Comparison of ENCODE assay signal across 10 cellular contexts in genomic region chr2:37688771-37689468, GRCh38. TPM values are rescaled to one million over a fixed set of nuclear protein-coding genes. Genes with fewer than 3 reads are reported as not detected.
A peak's percentile ranks its signal among the peaks of the same experiment; 100 is the strongest.
DNase-seq lines count a peak whose midpoint lies in the region; ATAC-seq, FAIRE-seq and TF ChIP-seq lines count a peak whose summit lies in the region.
"Had no signal": no experiment of that assay in that cellular context is flagged by ENCODE, and none has a peak within 500 bp of the region (broad histone marks: within the 10 kb centered on the region; RNA-seq: fewer than 3 reads in every experiment).

No MANE protein-coding gene starts in this region.

- H3K9me3 Mint-ChIP-seq in natural killer cell, result no peaks in the 10 kb centered on the region

- peak; percentile 80 for DNase-seq in AG09319 (ENCODE audit: extremely low read depth, low read depth)
- peak; percentile 97 for DNase-seq in RCC 7860 (ENCODE audit: low spot score)
- peak; percentile 93 to 94 for DNase-seq in fibroblast of lung (ENCODE audit: low read depth in 2 of 2)
- DNase-seq in natural killer cell, result no peak
- DNase-seq in germinal center (ENCODE audit: low spot score), result no peak
- DNase-seq in globus pallidus (ENCODE audit: low spot score), result no peak

- H3K9me3 ChIP-seq in fibroblast of lung (ENCODE audit: control insufficient read depth, insufficient read depth, low read depth, low read length) (no peaks in the 10 kb centered on the region), neuron (ENCODE audit: low read length) (no peaks in the 10 kb centered on the region)

- TF ChIP-seq CTCF in AG09319 (IDR thresholded peaks at IDR 0.05; ENCODE audit: low read depth, low read length) (no peak), fibroblast of lung (conservative IDR thresholded peaks at IDR 0.05 in 1 of 2, IDR thresholded peaks at IDR 0.05 in 1 of 2; ENCODE audit: low read depth in 1 of 2, low read length in 2 of 2) (no peak), natural killer cell (IDR thresholded peaks at IDR 0.05) (no peak)

- no peaks in the 10 kb centered on the region for H3K79me2 ChIP-seq in fibroblast of lung (ENCODE audit: control insufficient read depth, insufficient read depth, low read length)

- H3K27ac ChIP-seq in fibroblast of lung (ENCODE audit: insufficient read depth, low read length), result peak overlapping the region; percentile 67
- H3K27ac ChIP-seq: C4-2B had no signal

- peaks cover 2% of the 10 kb centered on the region for H3K36me3 Mint-ChIP-seq in natural killer cell

- H3K36me3 ChIP-seq in fibroblast of lung (ENCODE audit: control insufficient read depth, insufficient read depth, low read length) (no peaks in the 10 kb centered on the region), neuron (ENCODE audit: insufficient read depth, low read length) (no peaks in the 10 kb centered on the region)

- H2AFZ ChIP-seq in fibroblast of lung (ENCODE audit: low read length), result no peak overlapping the region
- H2AFZ ChIP-seq in neuron (ENCODE audit: low read depth, low read length), result peak overlapping the region; percentile 21

- no peak overlapping the region for H3K27ac Mint-ChIP-seq in natural killer cell
- H3K27ac Mint-ChIP-seq: dendritic cell treated with granulocyte-macrophage colony-stimulating factor and Interleukin-4, amounts not matched to agents 40 ng/mL and 50 ng/mL, for 4 days had no signal

- no peak overlapping the region for H3K4me3 Mint-ChIP-seq in natural killer cell
- H3K4me3 Mint-ChIP-seq: dendritic cell treated with granulocyte-macrophage colony-stimulating factor and Interleukin-4, amounts not matched to agents 40 ng/mL and 50 ng/mL, for 4 days had no signal

- H3K9ac ChIP-seq in fibroblast of lung (ENCODE audit: insufficient read depth, low read length), result no peak overlapping the region

- ATAC-seq in GM18873 (IDR thresholded peaks at IDR 0.05; ENCODE audit: low FRiP score, unreplicated experiment) (no peak), natural killer cell (no peak)

- intact Hi-C loops in natural killer cell (cut with micrococcal nuclease), result no loop called here

- peaks cover 12 to 13% of the 10 kb centered on the region in 2 donors for H3K4me1 Mint-ChIP-seq in natural killer cell

- H3K4me2 ChIP-seq in fibroblast of lung (ENCODE audit: extremely low read depth, insufficient read depth, low read length), result no peak overlapping the region

- H3K4me3 ChIP-seq in fibroblast of lung (replicated peaks in 1 of 4; ENCODE audit: control extremely low read depth in 1 of 4, insufficient read depth in 1 of 4, low read depth in 3 of 4, low read length in 4 of 4), result no peak overlapping the region
- H3K4me3 ChIP-seq in neuron (ENCODE audit: low read length), result no peak overlapping the region

- FAIRE-seq in RCC 7860 (lab: Jason Lieb, UNC), result peak; percentile 90

- no peaks in the 10 kb centered on the region for H4K20me1 ChIP-seq in fibroblast of lung (ENCODE audit: control insufficient read depth, extremely low read depth, insufficient read depth, low read length)

- no peaks in the 10 kb centered on the region for H3K27me3 ChIP-seq in fibroblast of lung (ENCODE audit: control insufficient read depth, insufficient read depth, low read length)
- H3K27me3 ChIP-seq in neuron (ENCODE audit: insufficient read depth, low read length), result no peaks in the 10 kb centered on the region

- H3K27me3 Mint-ChIP-seq in natural killer cell (ENCODE audit: low read depth in 2 of 2), result no peaks in the 10 kb centered on the region
- H3K27me3 Mint-ChIP-seq: dendritic cell treated with granulocyte-macrophage colony-stimulating factor and Interleukin-4, amounts not matched to agents 40 ng/mL and 50 ng/mL, for 4 days had no signal

- H3K4me1 ChIP-seq in fibroblast of lung (ENCODE audit: control insufficient read depth, extremely low read depth, insufficient read depth, low read length) (peaks cover 14% of the 10 kb centered on the region), neuron (ENCODE audit: insufficient read depth, low read length) (peaks cover 13% of the 10 kb centered on the region)

RNA-seq across cellular contexts. Expression of gene CDC42EP3, which starts 17.5 kb away (rescaled TPM):
- total RNA-seq in fibroblast of lung (5.6 and 19.2 TPM in 2 replicates), natural killer cell (100 to 1,000 TPM in 1 of 3 donors, 10 to 100 TPM in 2; 73.9 to 105 (median 84.6) TPM)
- 103 and 328 TPM in 2 replicates for polyA plus RNA-seq in fibroblast of lung
- 43.4 and 145 TPM in 2 replicates for polyA plus RNA-seq in fibroblast of lung (2012)
- polyA minus RNA-seq in fibroblast of lung (ENCODE audit: low replicate concordance), result 170 and 335 TPM in 2 replicates

Comparison
In these comparisons a context has a peak if more than half of its experiments do, and no peak if none do; other contexts are left out.
1. DNase-seq: peak in AG09319 (single experiment), RCC 7860 (single experiment) and fibroblast of lung (2 of 2); none in natural killer cell (single experiment), germinal center (single experiment) and globus pallidus (single experiment).